20 cellular contexts compared by ENCODE assay signal in genomic region chr15:40463886-40464545, GRCh38. TPM values are rescaled to one million over a fixed set of nuclear protein-coding genes. Genes with fewer than 3 reads are reported as not detected.
A peak's percentile ranks its signal among the peaks of the same experiment; 100 is the strongest.
DNase-seq lines count a peak whose midpoint lies in the region; ATAC-seq and TF ChIP-seq lines count a peak whose summit lies in the region.
"Had no signal": no experiment of that assay in that cellular context is flagged by ENCODE, and none has a peak within 500 bp of the region (broad histone marks: within the 10 kb centered on the region; RNA-seq: fewer than 3 reads in every experiment).

No MANE protein-coding gene starts in this region.

- no peak overlapping the region for H2BK15ac ChIP-seq in neuronal stem cell (ENCODE audit: low read length)

- in situ Hi-C loops in transverse colon (cut with MboI; ENCODE audit: low pct_ligation_motif_present in 1 of 4, low pct_unique_long_range_greater_than_20kb in 1 of 4, low sequenced_read_pairs in 3 of 4) = no loop called here

- H3K27me3 Mint-ChIP-seq in stimulated activated naive CD8-positive, alpha-beta T cell treated with anti-CD3 and anti-CD28 coated beads, Interleukin-15, amount 100 ng/mL, for 72 hours = no peaks in the 10 kb centered on the region
- H3K27me3 Mint-ChIP-seq in chondrocyte (ENCODE audit: low read depth) = no peaks in the 10 kb centered on the region
- no peaks in the 10 kb centered on the region for H3K27me3 Mint-ChIP-seq in activated T-helper 1 cell treated with anti-CD3 and anti-CD28 coated beads, Interleukin-12 subunit alpha, Interleukin-12 subunit beta, Interleukin-2, Interleukin-4 antibody, amounts not matched to agents 30 ng/mL and 10 ng/mL and 1 ng/mL, durations not matched to agents 14 hours and 24 hours and 36 hours (ENCODE audit: insufficient read depth)

- H4K8ac ChIP-seq in neuronal stem cell (ENCODE audit: low read depth, low read length) = peak overlapping the region; percentile 49

- no peak for DNase-seq in stimulated activated naive CD8-positive, alpha-beta T cell treated with anti-CD3 and anti-CD28 coated beads, Interleukin-15, amount 100 ng/mL, for 72 hours
- no peak for DNase-seq in stimulated activated naive CD8-positive, alpha-beta T cell treated with anti-CD3 and anti-CD28 coated beads, Interleukin-15, Interleukin-2, amounts not matched to agents 100 U/mL and 50 U/mL, for 24 hours
- DNase-seq in chondrocyte (ENCODE audit: low spot score) (peak; percentile 76), neuronal stem cell (ENCODE audit: low spot score) (no peak), transverse colon (no peak), right atrium auricular region (ENCODE audit: low spot score) (no peak), erythroblast (lab: John Stamatoyannopoulos, UW) (no peak)
- DNase-seq in activated T-helper 1 cell treated with anti-CD3 and anti-CD28 coated beads, Interleukin-12 subunit alpha, Interleukin-12 subunit beta, Interleukin-2, Interleukin-4 antibody, amounts not matched to agents 30 ng/mL and 10 ng/mL and 1 ng/mL, durations not matched to agents 14 hours and 24 hours and 36 hours (ENCODE audit: low spot score) = no peak
- DNase-seq: EL, GF-D8, MV-4-11, NCI-H1105 treated with DMSO at 0.1 percent for 48 hours, NCI-H2029 treated with DMSO at 0.1 percent for 48 hours, NCI-H226, NCI-H510A treated with DMSO at 0.1 percent for 48 hours, NCI-H748 treated with DMSO at 0.1 percent for 48 hours had no signal

- H3K4me1 Mint-ChIP-seq in stimulated activated naive CD8-positive, alpha-beta T cell treated with anti-CD3 and anti-CD28 coated beads, Interleukin-15, amount 100 ng/mL, for 72 hours = peaks cover 54% of the 10 kb centered on the region
- H3K4me1 Mint-ChIP-seq in chondrocyte (ENCODE audit: low read depth) = no peaks in the 10 kb centered on the region
- H3K4me1 Mint-ChIP-seq in activated T-helper 1 cell treated with anti-CD3 and anti-CD28 coated beads, Interleukin-12 subunit alpha, Interleukin-12 subunit beta, Interleukin-2, Interleukin-4 antibody, amounts not matched to agents 30 ng/mL and 10 ng/mL and 1 ng/mL, durations not matched to agents 14 hours and 24 hours and 36 hours (ENCODE audit: low read depth) = peaks cover 12% of the 10 kb centered on the region

- TF ChIP-seq EP300 in transverse colon (IDR thresholded peaks at IDR 0.05; ENCODE audit: low read depth) = no peak

- H3K9me3 ChIP-seq in neuronal stem cell (replicated peaks in 1 of 2; ENCODE audit: control insufficient read depth in 2 of 2, insufficient read depth in 1 of 2, low read depth in 1 of 2, low read length in 2 of 2) = no peaks in the 10 kb centered on the region
- H3K9me3 ChIP-seq in transverse colon = no peaks in the 10 kb centered on the region
- H3K9me3 ChIP-seq in right atrium auricular region = no peaks in the 10 kb centered on the region

- peaks cover 43 to 96% of the 10 kb centered on the region in 2 donors for H3K36me3 ChIP-seq in neuronal stem cell (replicated peaks in 1 of 2; ENCODE audit: control insufficient read depth in 2 of 2, insufficient read depth in 2 of 2, low read length in 2 of 2)
- peaks cover 0 to 5% (median 0%) of the 10 kb centered on the region in 4 donors for H3K36me3 ChIP-seq in transverse colon
- H3K36me3 ChIP-seq in right atrium auricular region = peaks cover 49% of the 10 kb centered on the region

- no peak overlapping the region for H3K4me3 Mint-ChIP-seq in stimulated activated naive CD8-positive, alpha-beta T cell treated with anti-CD3 and anti-CD28 coated beads, Interleukin-15, amount 100 ng/mL, for 72 hours
- H3K4me3 Mint-ChIP-seq in chondrocyte (ENCODE audit: unreplicated experiment) = no peak overlapping the region
- H3K4me3 Mint-ChIP-seq in activated T-helper 1 cell treated with anti-CD3 and anti-CD28 coated beads, Interleukin-12 subunit alpha, Interleukin-12 subunit beta, Interleukin-2, Interleukin-4 antibody, amounts not matched to agents 30 ng/mL and 10 ng/mL and 1 ng/mL, durations not matched to agents 14 hours and 24 hours and 36 hours = no peak overlapping the region

- peak overlapping the region; percentile 19 to 69 for H3K27ac Mint-ChIP-seq in stimulated activated naive CD8-positive, alpha-beta T cell treated with anti-CD3 and anti-CD28 coated beads, Interleukin-15, amount 100 ng/mL, for 72 hours
- no peak overlapping the region for H3K27ac Mint-ChIP-seq in chondrocyte (ENCODE audit: unreplicated experiment)
- H3K27ac Mint-ChIP-seq in activated T-helper 1 cell treated with anti-CD3 and anti-CD28 coated beads, Interleukin-12 subunit alpha, Interleukin-12 subunit beta, Interleukin-2, Interleukin-4 antibody, amounts not matched to agents 30 ng/mL and 10 ng/mL and 1 ng/mL, durations not matched to agents 14 hours and 24 hours and 36 hours = no peak overlapping the region

- ATAC-seq in stimulated activated naive CD8-positive, alpha-beta T cell treated with anti-CD3 and anti-CD28 coated beads, Interleukin-15, amount 100 ng/mL, for 72 hours = no peak
- no peak for ATAC-seq in stimulated activated naive CD8-positive, alpha-beta T cell treated with anti-CD3 and anti-CD28 coated beads, Interleukin-15, Interleukin-2, amounts not matched to agents 100 U/mL and 50 U/mL, for 24 hours
- ATAC-seq: HCT116 had no signal

- H3K4me3 ChIP-seq in neuronal stem cell (ENCODE audit: low read length in 2 of 2) = no peak overlapping the region
- H3K4me3 ChIP-seq in transverse colon = no peak overlapping the region
- H3K4me3 ChIP-seq in right atrium auricular region = no peak overlapping the region
- H3K4me3 ChIP-seq: PC-9 had no signal

- H3K27ac ChIP-seq in neuronal stem cell (replicated peaks; ENCODE audit: low read length) (no peak overlapping the region), transverse colon (no peak overlapping the region), right atrium auricular region (no peak overlapping the region)
- H3K27ac ChIP-seq: C4-2B, KMS-11, PC-9 had no signal

- H2AFZ ChIP-seq in neuronal stem cell (ENCODE audit: low read length) = no peak overlapping the region
- H2AFZ ChIP-seq: PC-9 had no signal

- no peak overlapping the region for H2BK12ac ChIP-seq in neuronal stem cell (ENCODE audit: low read length)

- no peak overlapping the region for H4K91ac ChIP-seq in neuronal stem cell (ENCODE audit: low read depth, low read length, poor library complexity)

- no peak overlapping the region for H3K4ac ChIP-seq in neuronal stem cell (ENCODE audit: low read length)

- TF ChIP-seq POLR2A in transverse colon (IDR thresholded peaks at IDR 0.05) (no peak), erythroblast (IDR thresholded peaks at IDR 0.05; ENCODE audit: low read length) (no peak)

- H2BK120ac ChIP-seq in neuronal stem cell (ENCODE audit: low read depth, low read length) = no peak overlapping the region

- H3K79me1 ChIP-seq in neuronal stem cell (ENCODE audit: low read depth, low read length) = peaks cover 11% of the 10 kb centered on the region

- no peaks in the 10 kb centered on the region for H3K27me3 ChIP-seq in neuronal stem cell (ENCODE audit: control insufficient read depth in 3 of 3, insufficient read depth in 3 of 3, low read depth in 1 of 3, low read length in 3 of 3)
- H3K27me3 ChIP-seq in transverse colon = no peaks in the 10 kb centered on the region
- H3K27me3 ChIP-seq in right atrium auricular region = no peaks in the 10 kb centered on the region

- intact Hi-C loops in transverse colon (cut with DNase I; ENCODE audit: low total_unique reads) = no loop called here
- intact Hi-C loops in activated T-helper 1 cell treated with anti-CD3 and anti-CD28 coated beads, Interleukin-12 subunit alpha, Interleukin-12 subunit beta, Interleukin-2, Interleukin-4 antibody, amounts not matched to agents 30 ng/mL and 10 ng/mL and 1 ng/mL, durations not matched to agents 14 hours and 24 hours and 36 hours (cut with micrococcal nuclease) = no loop called here

- H3K36me3 Mint-ChIP-seq in chondrocyte (ENCODE audit: low read depth) = peaks cover 13% of the 10 kb centered on the region
- H3K36me3 Mint-ChIP-seq in activated T-helper 1 cell treated with anti-CD3 and anti-CD28 coated beads, Interleukin-12 subunit alpha, Interleukin-12 subunit beta, Interleukin-2, Interleukin-4 antibody, amounts not matched to agents 30 ng/mL and 10 ng/mL and 1 ng/mL, durations not matched to agents 14 hours and 24 hours and 36 hours (ENCODE audit: low read depth) = peaks cover 12% of the 10 kb centered on the region

- H3K4me1 ChIP-seq in neuronal stem cell (ENCODE audit: control insufficient read depth in 2 of 2, insufficient read depth in 1 of 2, low read depth in 1 of 2, low read length in 2 of 2) (no peaks in the 10 kb centered on the region), transverse colon (peaks cover 0 to 9% (median 0%) of the 10 kb centered on the region in 4 donors), right atrium auricular region (no peaks in the 10 kb centered on the region)

- WGBS in neuronal stem cell (ENCODE audit: extremely low coverage in 2 of 2, insufficient read length in 2 of 2, insufficient replicate concordance in 1 of 2), 2 donors = no CpG with 5 or more reads among the region's 14 CpGs
- WGBS in transverse colon (ENCODE audit: low coverage in 1 of 2), 2 donors = 96 to 100% methylated on average over 5 to 13 of the region's 14 CpGs

- no peak overlapping the region for H2AK5ac ChIP-seq in neuronal stem cell (ENCODE audit: low read depth, low read length)

- no peak overlapping the region for H3K4me2 ChIP-seq in neuronal stem cell (ENCODE audit: insufficient read depth, low read length, poor library complexity, severe bottlenecking)
- H3K4me2 ChIP-seq: KMS-11, PC-9 had no signal

- no peak overlapping the region for H3K9ac ChIP-seq in neuronal stem cell (ENCODE audit: low read depth, low read length, poor library complexity)
- H3K9ac ChIP-seq: KMS-11 had no signal

- H3K18ac ChIP-seq in neuronal stem cell (ENCODE audit: low read length) = no peak overlapping the region

- H3K14ac ChIP-seq in neuronal stem cell (ENCODE audit: low read length) = peak overlapping the region; percentile 90

- H3K9me3 Mint-ChIP-seq in stimulated activated naive CD8-positive, alpha-beta T cell treated with anti-CD3 and anti-CD28 coated beads, Interleukin-15, amount 100 ng/mL, for 72 hours = no peaks in the 10 kb centered on the region
- no peaks in the 10 kb centered on the region for H3K9me3 Mint-ChIP-seq in chondrocyte (ENCODE audit: low read depth)
- H3K9me3 Mint-ChIP-seq in activated T-helper 1 cell treated with anti-CD3 and anti-CD28 coated beads, Interleukin-12 subunit alpha, Interleukin-12 subunit beta, Interleukin-2, Interleukin-4 antibody, amounts not matched to agents 30 ng/mL and 10 ng/mL and 1 ng/mL, durations not matched to agents 14 hours and 24 hours and 36 hours = no peaks in the 10 kb centered on the region

- H3K23ac ChIP-seq in neuronal stem cell (ENCODE audit: low read depth, low read length, poor library complexity) = no peak overlapping the region

- no peak overlapping the region for H2BK5ac ChIP-seq in neuronal stem cell (ENCODE audit: low read length)

- TF ChIP-seq CTCF in chondrocyte (IDR thresholded peaks at IDR 0.05) (no peak), transverse colon (IDR thresholded peaks at IDR 0.05) (no peak), right atrium auricular region (IDR thresholded peaks at IDR 0.05) (no peak)

RNA-seq across cellular contexts. Expression of gene CHST14, which starts 6.8 kb away (rescaled TPM):
- total RNA-seq in chondrocyte = 45.4 to 46.2 TPM (median 45.7 TPM) in 3 replicates
- 24.1 TPM for polyA plus RNA-seq in neuronal stem cell (2013, experiment 1 of 2)
- 23.7 TPM for polyA plus RNA-seq in neuronal stem cell (2013, experiment 2 of 2)
- total RNA-seq in transverse colon = 1 to 10 TPM in 3 of 4 donors, not detected in 1; 2.9 to 8.8 (median 4.1) TPM
- 9.7 and 10.2 TPM in 2 replicates for total RNA-seq in activated T-helper 1 cell treated with anti-CD3 and anti-CD28 coated beads, Interleukin-12 subunit alpha, Interleukin-12 subunit beta, Interleukin-2, Interleukin-4 antibody, amounts not matched to agents 30 ng/mL and 10 ng/mL and 1 ng/mL, durations not matched to agents 14 hours and 24 hours and 36 hours
- total RNA-seq in right atrium auricular region = 10 to 100 TPM; 13.2 to 14.2 TPM

RNA-seq across cellular contexts. Expression of gene BAHD1, which starts 23.3 kb away (rescaled TPM):
- total RNA-seq in chondrocyte (24.4 to 26.4 TPM (median 24.8 TPM) in 3 replicates), transverse colon (10 to 100 TPM in 3 of 4 donors, 1 to 10 TPM in 1; 9.0 to 35.5 (median 26.4) TPM), right atrium auricular region (10 to 100 TPM; 11.6 to 19.2 TPM)
- polyA plus RNA-seq in neuronal stem cell (2013, experiment 1 of 2) = 13.7 TPM
- 14.1 TPM for polyA plus RNA-seq in neuronal stem cell (2013, experiment 2 of 2)
- total RNA-seq in activated T-helper 1 cell treated with anti-CD3 and anti-CD28 coated beads, Interleukin-12 subunit alpha, Interleukin-12 subunit beta, Interleukin-2, Interleukin-4 antibody, amounts not matched to agents 30 ng/mL and 10 ng/mL and 1 ng/mL, durations not matched to agents 14 hours and 24 hours and 36 hours = 26.5 and 26.9 TPM in 2 replicates

RNA-seq across cellular contexts. Expression of gene IVD, which starts 58.4 kb away (rescaled TPM):
- total RNA-seq in chondrocyte = 42.0 to 58.9 TPM (median 42.5 TPM) in 3 replicates
- 22.3 TPM for polyA plus RNA-seq in neuronal stem cell (2013, experiment 1 of 2)
- 23.4 TPM for polyA plus RNA-seq in neuronal stem cell (2013, experiment 2 of 2)
- 100 to 1,000 TPM in 1 of 4 donors, 10 to 100 TPM in 3; 51.4 to 122 (median 58.7) TPM for total RNA-seq in transverse colon
- 59.6 and 65.2 TPM in 2 replicates for total RNA-seq in activated T-helper 1 cell treated with anti-CD3 and anti-CD28 coated beads, Interleukin-12 subunit alpha, Interleukin-12 subunit beta, Interleukin-2, Interleukin-4 antibody, amounts not matched to agents 30 ng/mL and 10 ng/mL and 1 ng/mL, durations not matched to agents 14 hours and 24 hours and 36 hours
- total RNA-seq in right atrium auricular region = 10 to 100 TPM; 49.1 to 65.3 TPM

Comparison
In these comparisons a context has a peak if more than half of its experiments do, and no peak if none do; other contexts are left out.
1. H3K27ac Mint-ChIP-seq: peak in stimulated activated naive CD8-positive, alpha-beta T cell treated with anti-CD3 and anti-CD28 coated beads, Interleukin-15, amount 100 ng/mL, for 72 hours (2 of 2); none in chondrocyte (single experiment) and activated T-helper 1 cell treated with anti-CD3 and anti-CD28 coated beads, Interleukin-12 subunit alpha, Interleukin-12 subunit beta, Interleukin-2, Interleukin-4 antibody, amounts not matched to agents 30 ng/mL and 10 ng/mL and 1 ng/mL, durations not matched to agents 14 hours and 24 hours and 36 hours (single experiment).